ENCODE assay signal across 26 cellular contexts in the genomic region with DNA sequence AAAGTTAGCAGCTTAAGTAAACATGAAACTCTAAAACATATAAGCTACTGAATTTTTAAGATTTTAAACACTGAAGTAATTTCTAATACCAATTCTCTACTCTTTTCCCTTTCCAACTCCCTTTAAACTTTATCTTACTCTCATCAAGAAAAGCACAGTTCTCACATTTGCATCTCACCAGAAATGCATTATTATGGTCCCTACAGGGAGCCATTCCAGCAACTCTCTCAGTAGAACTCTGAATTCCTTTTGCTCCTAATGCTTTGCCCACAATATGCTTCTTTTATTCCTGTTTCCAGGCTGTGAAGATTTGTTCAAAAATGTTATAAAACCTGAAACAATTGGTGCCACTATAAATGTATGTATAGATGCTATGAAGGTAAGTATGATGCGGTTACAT.
"Had no signal": no experiment of that assay in that cellular context is flagged by ENCODE, and none has a peak within 500 bp of the region (broad histone marks: within the 10 kb centered on the region; RNA-seq: fewer than 3 reads in every experiment).

No MANE protein-coding gene starts in this region.

- H3K9ac ChIP-seq: SK-N-SH had no signal

- H3K4me3 ChIP-seq: cardiac muscle cell, SJCRH30 had no signal

- H3K27me3 ChIP-seq: brain microvascular endothelial cell, cardiac muscle cell, SJCRH30 had no signal

- H3K36me3 ChIP-seq: brain microvascular endothelial cell, cardiac muscle cell, SJCRH30, WERI-Rb-1 had no signal

- H3K4me1 Mint-ChIP-seq: activated naive CD8-positive, alpha-beta T cell treated with anti-CD3 and anti-CD28 coated beads, Interleukin-2, amount 50 U/mL, for 24 hours had no signal

- H3K36me3 Mint-ChIP-seq: activated naive CD4-positive, alpha-beta T cell treated with anti-CD3 and anti-CD28 coated beads, Interleukin-2, amount 50 U/mL, for 72 hours had no signal

- H3K27ac ChIP-seq: brain microvascular endothelial cell, cardiac muscle cell, RWPE1, SJCRH30, WERI-Rb-1 had no signal

- H3K9me3 ChIP-seq: SJCRH30, SK-N-SH had no signal

- DNase-seq: activated CD4-positive, alpha-beta T cell treated with anti-CD3 and anti-CD28 coated beads for 4 hours; activated CD8-positive, alpha-beta memory T cell treated with anti-CD3 and anti-CD28 coated beads, Interleukin-2, amount 50 U/mL, for 4 hours; activated CD8-positive, alpha-beta T cell treated with anti-CD3 and anti-CD28 coated beads for 36 hours; activated naive CD8-positive, alpha-beta T cell treated with anti-CD3 and anti-CD28 coated beads, Interleukin-2, amount 50 U/mL, for 24 hours; amniotic stem cell; brain microvascular endothelial cell; Kasumi-1; KBM-7; NCI-H1048; NCI-H146; NCI-H187 treated with DMSO at 0.1 percent for 48 hours; NCI-H2081 treated with DMSO at 0.1 percent for 48 hours; NCI-H446 treated with DMSO at 0.1 percent for 48 hours; NCI-H526; NCI-H82; OCI-M1; Right ventricle myocardium superior; SJCRH30; SK-N-SH; T-helper 1 cell; WERI-Rb-1 had no signal

- H3K27me3 Mint-ChIP-seq: activated CD8-positive, alpha-beta T cell treated with anti-CD3 and anti-CD28 coated beads for 36 hours; activated naive CD8-positive, alpha-beta T cell treated with anti-CD3 and anti-CD28 coated beads, Interleukin-2, amount 50 U/mL, for 24 hours had no signal

- H3K27ac Mint-ChIP-seq: activated CD8-positive, alpha-beta T cell treated with anti-CD3 and anti-CD28 coated beads for 36 hours; activated naive CD4-positive, alpha-beta T cell treated with anti-CD3 and anti-CD28 coated beads, Interleukin-2, amount 50 U/mL, for 72 hours; activated naive CD8-positive, alpha-beta T cell treated with anti-CD3 and anti-CD28 coated beads, Interleukin-2, amount 50 U/mL, for 24 hours had no signal

- H3K4me1 ChIP-seq: SJCRH30 had no signal

- ATAC-seq: activated CD4-positive, CD25-positive, alpha-beta regulatory T cell treated with anti-CD3 and anti-CD28 coated beads, Interleukin-2, amount 50 U/mL, for 24 hours; activated CD8-positive, alpha-beta T cell treated with anti-CD3 and anti-CD28 coated beads for 36 hours; activated naive CD4-positive, alpha-beta T cell treated with anti-CD3 and anti-CD28 coated beads, Interleukin-2, amount 50 U/mL, for 72 hours; activated naive CD8-positive, alpha-beta T cell treated with anti-CD3 and anti-CD28 coated beads, Interleukin-2, amount 50 U/mL, for 24 hours; Panc1 had no signal

- H3K4me3 Mint-ChIP-seq: activated CD8-positive, alpha-beta T cell treated with anti-CD3 and anti-CD28 coated beads for 36 hours; activated naive CD8-positive, alpha-beta T cell treated with anti-CD3 and anti-CD28 coated beads, Interleukin-2, amount 50 U/mL, for 24 hours had no signal

- H3K4me2 ChIP-seq: SK-N-SH had no signal

- H3K9me3 Mint-ChIP-seq: activated CD8-positive, alpha-beta T cell treated with anti-CD3 and anti-CD28 coated beads for 36 hours; activated naive CD4-positive, alpha-beta T cell treated with anti-CD3 and anti-CD28 coated beads, Interleukin-2, amount 50 U/mL, for 72 hours; activated naive CD8-positive, alpha-beta T cell treated with anti-CD3 and anti-CD28 coated beads, Interleukin-2, amount 50 U/mL, for 24 hours had no signal
